Comparison of ENCODE assay signal across 14 cellular contexts in the genomic region with DNA sequence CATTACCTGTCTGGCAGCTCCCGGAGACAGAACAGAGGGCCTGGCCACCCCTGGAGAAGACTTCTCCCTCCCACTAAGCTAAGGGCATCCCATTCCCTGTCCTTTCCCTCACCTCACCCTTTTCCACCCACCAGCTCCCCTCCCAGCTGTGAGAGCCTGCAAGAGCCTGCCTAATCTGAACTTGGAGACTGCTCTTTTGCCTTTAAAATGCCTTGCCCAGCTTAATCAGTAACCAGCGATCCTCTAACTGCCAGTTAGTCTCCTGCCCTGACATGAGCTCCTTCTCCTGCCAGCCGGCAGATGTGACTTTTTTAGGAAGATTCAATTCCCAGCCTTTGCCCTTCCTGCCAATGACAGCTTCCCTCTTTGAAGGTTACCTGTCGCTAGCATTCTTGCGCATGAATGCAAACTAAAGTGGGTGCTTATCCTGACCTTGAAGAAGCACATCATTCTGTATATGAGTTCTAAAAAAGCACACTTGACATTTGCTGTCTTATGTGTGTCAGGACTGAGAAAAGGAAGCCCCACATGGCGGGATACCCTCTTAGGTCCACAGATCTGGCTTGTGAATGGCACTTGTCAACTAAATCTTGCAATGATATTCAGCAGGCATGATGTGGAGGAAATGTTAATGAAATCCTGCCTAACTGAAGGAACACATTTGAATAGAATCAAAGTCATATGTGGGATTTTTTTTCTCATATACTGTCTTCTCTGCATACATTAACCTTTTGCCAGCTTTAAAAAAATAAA.
DNase-seq lines count a peak whose midpoint lies in the region; ATAC-seq, FAIRE-seq and TF ChIP-seq lines count a peak whose summit lies in the region.
"Had no signal": no experiment of that assay in that cellular context is flagged by ENCODE, and none has a peak within 500 bp of the region (broad histone marks: within the 10 kb centered on the region; RNA-seq: fewer than 3 reads in every experiment).

No MANE protein-coding gene starts in this region.

- H4K20me1 ChIP-seq in HCT116 (ENCODE audit: insufficient read depth) (no peaks in the 10 kb centered on the region), PC-9 (ENCODE audit: insufficient read depth) (no peaks in the 10 kb centered on the region)

- H2AFZ ChIP-seq in HCT116 (ENCODE audit: low read depth, low read length, poor library complexity, severe bottlenecking) (no peak overlapping the region), PC-9 (no peak overlapping the region)

- no TSS peak for BruUV-seq in HCT116 (replicated peaks; lab: Mats Ljungman, UMichigan)
- no TSS peak for BruUV-seq in PC-9 (replicated peaks; lab: Mats Ljungman, UMichigan)

- TF ChIP-seq CTCF in HCT116 (IDR thresholded peaks at IDR 0.05 in 2 of 3, conservative IDR thresholded peaks at IDR 0.05 in 1 of 3; ENCODE audit: borderline replicate concordance in 1 of 3, insufficient read depth in 1 of 3, low read depth in 2 of 3, low read length in 2 of 3) (no peak), PC-9 (conservative IDR thresholded peaks at IDR 0.05) (no peak), kidney (IDR thresholded peaks at IDR 0.05; ENCODE audit: borderline replicate concordance, extremely low read depth, insufficient read depth) (no peak)

- H3K4me2 ChIP-seq in HCT116 (ENCODE audit: low read length) (peak overlapping the region; percentile 47; the same call in 1 of the 2 replicates), PC-9 (no peak overlapping the region)

- CTCF ChIA-PET in HCT116 (lab: Charles Lee) (no interaction called here), PC-9 (lab: Charles Lee) (no interaction called here)

- DNase-seq in HCT116 (ENCODE audit: low read depth, low spot score), result no peak
- no peak for DNase-seq in PC-9
- peak; percentile 73 for DNase-seq in kidney
- DNase-seq in putamen (ENCODE audit: low spot score), result peak; percentile 50
- DNase-seq in GDM1 (lab: John Stamatoyannopoulos, UW), result no peak
- no peak for DNase-seq in NCI-H2227 (lab: John Stamatoyannopoulos, UW; ENCODE audit: unreplicated experiment)
- DNase-seq: activated CD8-positive, alpha-beta memory T cell treated with anti-CD3 and anti-CD28 coated beads, Interleukin-2, amount 50 U/mL, for 4 hours; cerebellar nuclear complex; stimulated activated CD4-positive, alpha-beta T cell treated with anti-CD3 and anti-CD28 coated beads, Interleukin-2, amount 100 ng/mL, for 24 hours had no signal

- H3K27me3 ChIP-seq in HCT116 (ENCODE audit: insufficient read depth, low read length), result no peaks in the 10 kb centered on the region
- no peaks in the 10 kb centered on the region for H3K27me3 ChIP-seq in PC-9 (ENCODE audit: insufficient read depth, low read depth)
- H3K27me3 ChIP-seq: esophagus muscularis mucosa had no signal

- peaks cover 19% of the 10 kb centered on the region; the same call in 1 of the 2 replicates for H3F3A ChIP-seq in PC-9 (ENCODE audit: insufficient read depth, low read depth)

- H3K9ac ChIP-seq in HCT116 (ENCODE audit: low read length) (no peak overlapping the region), kidney (ENCODE audit: low read length in 2 of 2) (peak overlapping the region in 1 of 2 donors; percentile 82)

- ATAC-seq in HCT116 (no peak), HG03097 (IDR thresholded peaks at IDR 0.05; ENCODE audit: low FRiP score, unreplicated experiment) (no peak), HG02852 (IDR thresholded peaks at IDR 0.05; ENCODE audit: unreplicated experiment) (no peak)
- ATAC-seq: activated CD4-positive, CD25-positive, alpha-beta regulatory T cell treated with anti-CD3 and anti-CD28 coated beads, Interleukin-2, amount 50 U/mL, for 24 hours had no signal

- TF ChIP-seq RAD21 in HCT116 (IDR thresholded peaks at IDR 0.05; ENCODE audit: low read depth), result no peak

- peak; percentile 89 for FAIRE-seq in kidney (lab: Jason Lieb, UNC)
- FAIRE-seq: G401.6 had no signal

- H3K79me2 ChIP-seq in HCT116 (ENCODE audit: insufficient read depth, low read length), result no peaks in the 10 kb centered on the region
- H3K79me2 ChIP-seq in PC-9 (ENCODE audit: low read depth), result no peaks in the 10 kb centered on the region

- H3K4me1 ChIP-seq in HCT116 (ENCODE audit: control insufficient read depth in 1 of 2, insufficient read depth in 2 of 2, low read length in 2 of 2), result peaks cover 5 to 23% of the 10 kb centered on the region in 2 experiments; a peak in 3 of 4 replicates
- peaks cover 31% of the 10 kb centered on the region for H3K4me1 ChIP-seq in PC-9 (replicated peaks; ENCODE audit: insufficient read depth)
- peaks cover 7 to 26% of the 10 kb centered on the region in 2 donors for H3K4me1 ChIP-seq in kidney (ENCODE audit: control insufficient read depth in 1 of 2, insufficient read depth in 1 of 2, low read depth in 1 of 2, low read length in 2 of 2)
- H3K4me1 ChIP-seq: esophagus muscularis mucosa had no signal

- no peaks in the 10 kb centered on the region for H3K9me2 ChIP-seq in HCT116 (ENCODE audit: insufficient read depth)
- no peaks in the 10 kb centered on the region for H3K9me2 ChIP-seq in PC-9 (ENCODE audit: insufficient read depth)

- H3K9me3 ChIP-seq in HCT116 (ENCODE audit: control insufficient read depth in 1 of 2, insufficient read depth in 1 of 2, low read depth in 1 of 2, low read length in 2 of 2) (no peaks in the 10 kb centered on the region), PC-9 (ENCODE audit: insufficient read depth, low read depth) (peaks cover 18% of the 10 kb centered on the region), kidney (ENCODE audit: control insufficient read depth in 1 of 2, low read length in 2 of 2) (no peaks in the 10 kb centered on the region)
- H3K9me3 ChIP-seq: esophagus muscularis mucosa had no signal

- POLR2A ChIA-PET in HCT116 (lab: Charles Lee) (no interaction called here), PC-9 (lab: Charles Lee; ENCODE audit: unreplicated experiment) (interaction anchor here (0.7 kb wide), 1 partner anchor 99 kb away, joined by 4 read pairs; no protein-coding TSS in a partner anchor)

- H3K36me3 ChIP-seq in HCT116 (ENCODE audit: control insufficient read depth in 1 of 2, insufficient read depth in 2 of 2, low read length in 2 of 2), result no peaks in the 10 kb centered on the region
- no peaks in the 10 kb centered on the region for H3K36me3 ChIP-seq in PC-9 (ENCODE audit: low read depth)
- no peaks in the 10 kb centered on the region for H3K36me3 ChIP-seq in kidney (ENCODE audit: control insufficient read depth in 1 of 2, insufficient read depth in 2 of 2, low read length in 2 of 2)
- H3K36me3 ChIP-seq: esophagus muscularis mucosa had no signal

- H3K27ac ChIP-seq in HCT116 (ENCODE audit: low read depth, low read length) (no peak overlapping the region), PC-9 (peak overlapping the region; percentile 42), kidney (ENCODE audit: low read depth in 2 of 2, low read length in 2 of 2) (peak overlapping the region; percentile 57 to 88)
- H3K27ac ChIP-seq: esophagus muscularis mucosa had no signal

- H3K4me3 ChIP-seq in HCT116 (replicated peaks in 1 of 2; ENCODE audit: low read depth in 1 of 2, low read length in 2 of 2), result no peak overlapping the region
- H3K4me3 ChIP-seq in PC-9, result no peak overlapping the region
- peak overlapping the region in 1 of 2 donors; percentile 32 for H3K4me3 ChIP-seq in kidney (ENCODE audit: low read length in 2 of 2)
- H3K4me3 ChIP-seq: esophagus muscularis mucosa had no signal

- intact Hi-C loops in HCT116 (cut with micrococcal nuclease), result loop anchor here (10.0 kb wide), 1 partner anchor 282 kb away; no protein-coding TSS in a partner anchor
- intact Hi-C loops in PC-9 (cut with micrococcal nuclease; ENCODE audit: unreplicated experiment), result loop anchor here (5.0 to 10.0 kb wide), 3 partner anchors 138 to 395 kb away; no protein-coding TSS in a partner anchor
- intact Hi-C loops in kidney (cut with DNase I), result no loop called here

- TF ChIP-seq POLR2A in HCT116 (IDR thresholded peaks at IDR 0.05; ENCODE audit: borderline replicate concordance, extremely low read depth, insufficient read depth, insufficient read length), result no peak

- RAD21 ChIA-PET in HCT116 (lab: Charles Lee; ENCODE audit: low non-redundant PET in 1 of 2, low total read pairs in 2 of 2, uncharacterized antibody in 2 of 2, unreplicated experiment in 2 of 2), result no interaction called here

TF ChIP-seq in HCT116, 20 proteins besides CTCF, POLR2A, EP300 and RAD21:
- TF ChIP-seq, protein P1, sequence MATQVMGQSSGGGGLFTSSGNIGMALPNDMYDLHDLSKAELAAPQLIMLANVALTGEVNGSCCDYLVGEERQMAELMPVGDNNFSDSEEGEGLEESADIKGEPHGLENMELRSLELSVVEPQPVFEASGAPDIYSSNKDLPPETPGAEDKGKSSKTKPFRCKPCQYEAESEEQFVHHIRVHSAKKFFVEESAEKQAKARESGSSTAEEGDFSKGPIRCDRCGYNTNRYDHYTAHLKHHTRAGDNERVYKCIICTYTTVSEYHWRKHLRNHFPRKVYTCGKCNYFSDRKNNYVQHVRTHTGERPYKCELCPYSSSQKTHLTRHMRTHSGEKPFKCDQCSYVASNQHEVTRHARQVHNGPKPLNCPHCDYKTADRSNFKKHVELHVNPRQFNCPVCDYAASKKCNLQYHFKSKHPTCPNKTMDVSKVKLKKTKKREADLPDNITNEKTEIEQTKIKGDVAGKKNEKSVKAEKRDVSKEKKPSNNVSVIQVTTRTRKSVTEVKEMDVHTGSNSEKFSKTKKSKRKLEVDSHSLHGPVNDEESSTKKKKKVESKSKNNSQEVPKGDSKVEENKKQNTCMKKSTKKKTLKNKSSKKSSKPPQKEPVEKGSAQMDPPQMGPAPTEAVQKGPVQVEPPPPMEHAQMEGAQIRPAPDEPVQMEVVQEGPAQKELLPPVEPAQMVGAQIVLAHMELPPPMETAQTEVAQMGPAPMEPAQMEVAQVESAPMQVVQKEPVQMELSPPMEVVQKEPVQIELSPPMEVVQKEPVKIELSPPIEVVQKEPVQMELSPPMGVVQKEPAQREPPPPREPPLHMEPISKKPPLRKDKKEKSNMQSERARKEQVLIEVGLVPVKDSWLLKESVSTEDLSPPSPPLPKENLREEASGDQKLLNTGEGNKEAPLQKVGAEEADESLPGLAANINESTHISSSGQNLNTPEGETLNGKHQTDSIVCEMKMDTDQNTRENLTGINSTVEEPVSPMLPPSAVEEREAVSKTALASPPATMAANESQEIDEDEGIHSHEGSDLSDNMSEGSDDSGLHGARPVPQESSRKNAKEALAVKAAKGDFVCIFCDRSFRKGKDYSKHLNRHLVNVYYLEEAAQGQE (IDR thresholded peaks at IDR 0.05; ENCODE audit: low read depth), result no peak
- TF ChIP-seq SIN3A (IDR thresholded peaks at IDR 0.05; ENCODE audit: low read depth), result no peak

Comparison
In these comparisons a context has a peak if more than half of its experiments do, and no peak if none do; other contexts are left out.
1. DNase-seq: peak in kidney (single experiment) and putamen (single experiment); none in HCT116 (single experiment), PC-9 (0 of 2), GDM1 (single experiment) and NCI-H2227 (single experiment).